In genomic region chr3:8529197-8529637, GRCh38 we compare ENCODE assay signal across 10 cellular contexts. TPM values are rescaled to one million over a fixed set of nuclear protein-coding genes. Genes with fewer than 3 reads are reported as not detected.
DNase-seq lines count a peak whose midpoint lies in the region; ATAC-seq, FAIRE-seq and TF ChIP-seq lines count a peak whose summit lies in the region.
"Had no signal": no experiment of that assay in that cellular context is flagged by ENCODE, and none has a peak within 500 bp of the region (broad histone marks: within the 10 kb centered on the region; RNA-seq: fewer than 3 reads in every experiment).

No MANE protein-coding gene starts in this region.

- H3K27ac Mint-ChIP-seq in astrocyte (ENCODE audit: unreplicated experiment), result peak overlapping the region; percentile 94
- peak overlapping the region in 1 of 2 donors; percentile 79 for H3K27ac Mint-ChIP-seq in stimulated activated naive CD8-positive, alpha-beta T cell treated with anti-CD3 and anti-CD28 coated beads, Interleukin-15, amount 100 ng/mL, for 72 hours

- peak overlapping the region; percentile 6 for H3K9ac ChIP-seq in astrocyte (ENCODE audit: low read length)

- peaks cover 87% of the 10 kb centered on the region for H3K4me1 Mint-ChIP-seq in astrocyte (ENCODE audit: low read depth, unreplicated experiment)
- no peaks in the 10 kb centered on the region for H3K4me1 Mint-ChIP-seq in stimulated activated naive CD8-positive, alpha-beta T cell treated with anti-CD3 and anti-CD28 coated beads, Interleukin-15, amount 100 ng/mL, for 72 hours

- H3K9me3 ChIP-seq in astrocyte (ENCODE audit: insufficient read depth, low read depth, low read length), result no peaks in the 10 kb centered on the region

- peak overlapping the region; percentile 22 for H3K27ac ChIP-seq in astrocyte (ENCODE audit: low read depth, low read length)

- peak; percentile 44 for ATAC-seq in left ventricle myocardium superior
- no peak for ATAC-seq in stimulated activated naive CD8-positive, alpha-beta T cell treated with anti-CD3 and anti-CD28 coated beads, Interleukin-15, amount 100 ng/mL, for 72 hours

- H3K4me3 Mint-ChIP-seq in astrocyte (ENCODE audit: unreplicated experiment), result no peak overlapping the region
- H3K4me3 Mint-ChIP-seq in stimulated activated naive CD8-positive, alpha-beta T cell treated with anti-CD3 and anti-CD28 coated beads, Interleukin-15, amount 100 ng/mL, for 72 hours, result no peak overlapping the region
- H3K4me3 Mint-ChIP-seq: CD4-positive, alpha-beta memory T cell had no signal

- no peaks in the 10 kb centered on the region for H3K27me3 ChIP-seq in astrocyte (ENCODE audit: insufficient read depth, low read length)

- H3K9me3 Mint-ChIP-seq in astrocyte (ENCODE audit: unreplicated experiment), result no peaks in the 10 kb centered on the region
- no peaks in the 10 kb centered on the region for H3K9me3 Mint-ChIP-seq in stimulated activated naive CD8-positive, alpha-beta T cell treated with anti-CD3 and anti-CD28 coated beads, Interleukin-15, amount 100 ng/mL, for 72 hours

- H3K36me3 Mint-ChIP-seq in astrocyte (ENCODE audit: low read depth, unreplicated experiment), result peaks cover 43% of the 10 kb centered on the region
- H3K36me3 Mint-ChIP-seq: CD4-positive, alpha-beta memory T cell had no signal

- no peak for FAIRE-seq in astrocyte (lab: Jason Lieb, UNC)

- H4K20me1 ChIP-seq in astrocyte (ENCODE audit: insufficient read depth, low read length), result peaks cover 16% of the 10 kb centered on the region

- H3K27me3 Mint-ChIP-seq in astrocyte (ENCODE audit: low read depth, unreplicated experiment), result no peaks in the 10 kb centered on the region
- H3K27me3 Mint-ChIP-seq in stimulated activated naive CD8-positive, alpha-beta T cell treated with anti-CD3 and anti-CD28 coated beads, Interleukin-15, amount 100 ng/mL, for 72 hours, result peaks cover 29% of the 10 kb centered on the region
- H3K27me3 Mint-ChIP-seq: CD4-positive, alpha-beta memory T cell had no signal

- no peak for TF ChIP-seq CTCF in astrocyte (IDR thresholded peaks at IDR 0.05; ENCODE audit: insufficient read depth, low read depth, low read length)
- TF ChIP-seq CTCF in GM13976 (IDR thresholded peaks at IDR 0.05; ENCODE audit: borderline replicate concordance, control extremely low read depth, extremely low read depth, insufficient read depth, missing control alignments), result no peak

- H3K4me2 ChIP-seq in astrocyte (ENCODE audit: low read length), result peak overlapping the region; percentile 50

- H2AFZ ChIP-seq in astrocyte (ENCODE audit: low read depth, low read length), result no peak overlapping the region

- peaks cover 19% of the 10 kb centered on the region for H3K79me2 ChIP-seq in astrocyte (ENCODE audit: insufficient read depth, low read length)

- H3K36me3 ChIP-seq in astrocyte (ENCODE audit: insufficient read depth, low read length), result no peaks in the 10 kb centered on the region

- H3K4me3 ChIP-seq in astrocyte (ENCODE audit: insufficient read depth, low read depth, low read length), result no peak overlapping the region

- DNase-seq in CD1c-positive myeloid dendritic cell (ENCODE audit: extremely low spot score) (peak; percentile 84), astrocyte (ENCODE audit: low read depth) (peak; percentile 83), left ventricle myocardium superior (no peak), pons (ENCODE audit: low spot score) (peak; percentile 87), ureter (ENCODE audit: low spot score) (no peak), GM13976 (ENCODE audit: low spot score) (no peak), RPMI8226 (no peak)
- no peak for DNase-seq in stimulated activated naive CD8-positive, alpha-beta T cell treated with anti-CD3 and anti-CD28 coated beads, Interleukin-15, amount 100 ng/mL, for 72 hours
- DNase-seq: CD4-positive, alpha-beta memory T cell; NCI-H1092 had no signal

- in situ Hi-C loops in GM13976 (cut with MboI; ENCODE audit: low sequenced_read_pairs, unreplicated experiment), result no loop called here

- intact Hi-C loops in left ventricle myocardium superior (cut with micrococcal nuclease), result no loop called here

- H3K4me1 ChIP-seq in astrocyte (ENCODE audit: insufficient read depth, low read length), result peaks cover 31% of the 10 kb centered on the region

RNA-seq across cellular contexts. Expression of gene LMCD1, which starts 27.6 kb away (rescaled TPM):
- total RNA-seq in astrocyte, result 374 and 437 TPM in 2 replicates
- total RNA-seq in left ventricle myocardium superior, result 37.9 TPM
- total RNA-seq in ureter, result 43.3 TPM

Comparison
In these comparisons a context has a peak if more than half of its experiments do, and no peak if none do; other contexts are left out.
1. DNase-seq: peak in CD1c-positive myeloid dendritic cell (single experiment), astrocyte (single experiment) and pons (single experiment); none in left ventricle myocardium superior (single experiment), stimulated activated naive CD8-positive, alpha-beta T cell treated with anti-CD3 and anti-CD28 coated beads, Interleukin-15, amount 100 ng/mL, for 72 hours (0 of 2), ureter (single experiment), GM13976 (single experiment) and RPMI8226 (single experiment).